In the genomic region with DNA sequence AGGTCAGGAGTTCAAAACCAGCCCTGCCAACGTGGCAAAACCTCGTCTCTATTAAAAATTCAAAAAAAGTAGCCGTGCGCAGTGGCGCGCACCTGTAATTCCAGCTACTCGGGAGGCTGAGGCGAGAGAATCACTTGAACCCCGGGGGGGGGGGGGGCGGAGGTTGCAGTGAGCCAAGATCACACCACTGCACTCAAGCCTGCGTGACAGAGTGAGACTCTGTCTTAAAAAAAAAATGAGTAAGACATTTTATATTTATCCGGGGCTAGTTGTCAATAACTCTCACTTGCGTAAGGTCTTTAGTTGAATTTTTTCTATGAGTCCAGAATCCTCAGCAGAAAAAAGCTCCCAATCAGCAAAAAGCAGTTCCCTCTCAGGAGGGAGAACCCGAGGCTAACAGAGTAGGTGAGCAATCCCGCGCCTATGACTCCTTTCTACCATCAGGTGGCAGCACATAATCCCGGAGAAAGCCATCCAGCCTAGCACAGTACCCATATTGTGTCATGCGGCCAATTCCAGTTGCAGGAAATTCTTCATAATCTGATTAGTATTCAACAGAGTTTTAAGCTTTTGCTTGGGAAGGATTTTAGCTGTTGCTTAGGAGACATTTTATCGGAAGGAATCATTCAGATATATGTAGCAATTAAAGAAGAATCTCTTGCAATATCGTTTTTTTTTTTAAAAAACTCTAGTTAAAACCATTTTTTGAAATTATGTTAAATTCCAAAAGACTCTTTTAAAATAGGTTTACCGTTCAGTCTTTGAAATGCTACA, we compare ENCODE assay signal across 9 cellular contexts. TPM values are rescaled to one million over a fixed set of nuclear protein-coding genes. Genes with fewer than 3 reads are reported as not detected.
DNase-seq lines count a peak whose midpoint lies in the region; ATAC-seq, FAIRE-seq and TF ChIP-seq lines count a peak whose summit lies in the region.
"Had no signal": no experiment of that assay in that cellular context is flagged by ENCODE, and none has a peak within 500 bp of the region (broad histone marks: within the 10 kb centered on the region; RNA-seq: fewer than 3 reads in every experiment).

No MANE protein-coding gene starts in this region.

- peak overlapping the region; percentile 2 for H3K4me2 ChIP-seq in keratinocyte (ENCODE audit: control insufficient read depth, extremely low read depth, insufficient read depth, low read depth, low read length)

- H3K9me1 ChIP-seq in keratinocyte (ENCODE audit: control insufficient read depth, extremely low read depth, insufficient read depth, low read length), result no peaks in the 10 kb centered on the region

- no peaks in the 10 kb centered on the region for H3K27me3 ChIP-seq in bronchial epithelial cell (ENCODE audit: control insufficient read depth, insufficient read depth, low read length)
- H3K27me3 ChIP-seq in keratinocyte (ENCODE audit: control insufficient read depth, extremely low read depth, insufficient read depth, low read length), result no peaks in the 10 kb centered on the region

- no peaks in the 10 kb centered on the region for H3K9me3 ChIP-seq in keratinocyte (ENCODE audit: control insufficient read depth, low read depth, low read length)

- ATAC-seq in GM18909 (IDR thresholded peaks at IDR 0.05; ENCODE audit: poor library complexity, unreplicated experiment), result peak; percentile 99
- peak; percentile 99 for ATAC-seq in HG03108 (IDR thresholded peaks at IDR 0.05; ENCODE audit: unreplicated experiment)

- no peak overlapping the region for H3K9ac ChIP-seq in keratinocyte (ENCODE audit: control insufficient read depth, extremely low read depth, insufficient read depth, low read length)

- peak; percentile 92 for TF ChIP-seq CTCF in WI38 (IDR thresholded peaks at IDR 0.05; ENCODE audit: low read depth, low read length)
- TF ChIP-seq CTCF in bronchial epithelial cell (IDR thresholded peaks at IDR 0.05; ENCODE audit: insufficient read depth, low read length, severe bottlenecking), result peak; percentile 87
- TF ChIP-seq CTCF in keratinocyte (optimal IDR thresholded peaks at IDR 0.05 in 1 of 3, IDR thresholded peaks at IDR 0.05 in 1 of 3, conservative IDR thresholded peaks at IDR 0.05 in 1 of 3; ENCODE audit: extremely low read depth in 1 of 3, insufficient read depth in 2 of 3, low read length in 3 of 3), result peak; percentile 87 to 97 (median 96)

- no peaks in the 10 kb centered on the region for H3K79me2 ChIP-seq in keratinocyte (ENCODE audit: control insufficient read depth, insufficient read depth, low read length)

- DNase-seq in Ammon's horn (ENCODE audit: low spot score) (peak; percentile 93), NCI-H2171 treated with DMSO at 0.1 percent for 48 hours (lab: John Stamatoyannopoulos, UW) (peak; percentile 83), bronchial epithelial cell (ENCODE audit: low read depth) (peak; percentile 67), keratinocyte (ENCODE audit: low read depth, low spot score) (peak; percentile 17)
- DNase-seq in stimulated activated CD4-positive, alpha-beta T cell treated with anti-CD3 and anti-CD28 coated beads, Interleukin-1b, Interleukin-23, amount 100 ng/mL, for 48 hours, result peak; percentile 57

- dilution Hi-C loops in keratinocyte (cut with MboI; ENCODE audit: extremely low pct_ligation_motif_present, low sequenced_read_pairs), result no loop called here

- FAIRE-seq in bronchial epithelial cell (lab: Jason Lieb, UNC) (peak; percentile 23), keratinocyte (lab: Jason Lieb, UNC) (peak; percentile 94)

- H3K36me3 ChIP-seq in bronchial epithelial cell (ENCODE audit: control insufficient read depth, insufficient read depth, low read length), result no peaks in the 10 kb centered on the region
- no peaks in the 10 kb centered on the region for H3K36me3 ChIP-seq in keratinocyte (ENCODE audit: control insufficient read depth in 2 of 2, extremely low read depth in 1 of 2, insufficient read depth in 2 of 2, low read length in 2 of 2)

- no peak overlapping the region for H3K27ac ChIP-seq in keratinocyte (ENCODE audit: control insufficient read depth, insufficient read depth, low read length)

- H4K20me1 ChIP-seq in keratinocyte (ENCODE audit: control insufficient read depth, extremely low read depth, insufficient read depth, low read length), result no peaks in the 10 kb centered on the region

- H3K4me1 ChIP-seq in keratinocyte (ENCODE audit: control insufficient read depth, extremely low read depth, insufficient read depth, low read length), result no peaks in the 10 kb centered on the region

- peak overlapping the region; percentile 49 for H2AFZ ChIP-seq in keratinocyte (ENCODE audit: control insufficient read depth, low read length)

- no peak overlapping the region for H3K4me3 ChIP-seq in WI38 (ENCODE audit: low read depth, low read length)
- no peak overlapping the region for H3K4me3 ChIP-seq in bronchial epithelial cell (ENCODE audit: low read depth, low read length)
- H3K4me3 ChIP-seq in keratinocyte (ENCODE audit: control insufficient read depth in 2 of 3, extremely low read depth in 1 of 3, insufficient read depth in 2 of 3, low read depth in 1 of 3, low read length in 3 of 3), result no peak overlapping the region

RNA-seq across cellular contexts. Expression of a gene that starts 11.9 kb away (rescaled TPM):
- not detected in 2 replicates for total RNA-seq in bronchial epithelial cell
- polyA plus RNA-seq in keratinocyte, result not detected in 3 replicates
- not detected for polyA plus RNA-seq in keratinocyte (2011; ENCODE audit: low read depth)
- not detected in 2 replicates for polyA plus RNA-seq in keratinocyte (2011; cell fraction: cytosol; rRNA removed)
- not detected in 2 replicates for polyA plus RNA-seq in keratinocyte (2011; cell fraction: nucleus; rRNA removed)
- not detected in 2 replicates for polyA plus RNA-seq in keratinocyte (2012; ENCODE audit: low replicate concordance)
- not detected in 3 replicates for polyA minus RNA-seq in keratinocyte
- polyA minus RNA-seq in keratinocyte (2011; cell fraction: cytosol; rRNA and poly(A)+ RNA removed), result not detected
- polyA minus RNA-seq in keratinocyte (2011; cell fraction: nucleus; rRNA and poly(A)+ RNA removed), result not detected in 2 replicates
- polyA plus RNA-seq: IgD-negative memory B cell had no signal

RNA-seq across cellular contexts. Expression of a gene that starts 14.6 kb away (rescaled TPM):
- total RNA-seq in bronchial epithelial cell, result not detected in 2 replicates
- not detected in 3 replicates for polyA plus RNA-seq in keratinocyte
- polyA plus RNA-seq in keratinocyte (2011; ENCODE audit: low read depth), result not detected
- polyA plus RNA-seq in keratinocyte (2011; cell fraction: cytosol; rRNA removed), result not detected in 2 replicates
- polyA plus RNA-seq in keratinocyte (2011; cell fraction: nucleus; rRNA removed), result not detected in 2 replicates
- polyA plus RNA-seq in keratinocyte (2012; ENCODE audit: low replicate concordance), result not detected in 2 replicates
- polyA minus RNA-seq in keratinocyte, result not detected in 3 replicates
- polyA minus RNA-seq in keratinocyte (2011; cell fraction: cytosol; rRNA and poly(A)+ RNA removed), result not detected
- not detected in 2 replicates for polyA minus RNA-seq in keratinocyte (2011; cell fraction: nucleus; rRNA and poly(A)+ RNA removed)
- polyA plus RNA-seq: IgD-negative memory B cell had no signal

RNA-seq across cellular contexts. Expression of a gene that starts 29.3 kb away (rescaled TPM):
- not detected in 2 replicates for total RNA-seq in bronchial epithelial cell
- polyA plus RNA-seq in keratinocyte, result not detected in 3 replicates
- not detected for polyA plus RNA-seq in keratinocyte (2011; ENCODE audit: low read depth)
- not detected in 2 replicates for polyA plus RNA-seq in keratinocyte (2011; cell fraction: cytosol; rRNA removed)
- not detected in 2 replicates for polyA plus RNA-seq in keratinocyte (2011; cell fraction: nucleus; rRNA removed)
- not detected in 2 replicates for polyA plus RNA-seq in keratinocyte (2012; ENCODE audit: low replicate concordance)
- not detected in 3 replicates for polyA minus RNA-seq in keratinocyte
- polyA minus RNA-seq in keratinocyte (2011; cell fraction: cytosol; rRNA and poly(A)+ RNA removed), result not detected
- polyA minus RNA-seq in keratinocyte (2011; cell fraction: nucleus; rRNA and poly(A)+ RNA removed), result not detected in 2 replicates
- polyA plus RNA-seq: IgD-negative memory B cell had no signal

RNA-seq across cellular contexts. Expression of a gene that starts 45.6 kb away (rescaled TPM):
- total RNA-seq in bronchial epithelial cell, result not detected in 2 replicates
- not detected in 3 replicates for polyA plus RNA-seq in keratinocyte
- polyA plus RNA-seq in keratinocyte (2011; ENCODE audit: low read depth), result not detected
- not detected in 2 replicates for polyA plus RNA-seq in keratinocyte (2011; cell fraction: cytosol; rRNA removed)
- polyA plus RNA-seq in keratinocyte (2011; cell fraction: nucleus; rRNA removed), result not detected in 2 replicates
- not detected in 2 replicates for polyA plus RNA-seq in keratinocyte (2012; ENCODE audit: low replicate concordance)
- polyA minus RNA-seq in keratinocyte, result not detected in 3 replicates
- polyA minus RNA-seq in keratinocyte (2011; cell fraction: cytosol; rRNA and poly(A)+ RNA removed), result not detected
- not detected in 2 replicates for polyA minus RNA-seq in keratinocyte (2011; cell fraction: nucleus; rRNA and poly(A)+ RNA removed)
- polyA plus RNA-seq: IgD-negative memory B cell had no signal

RNA-seq across cellular contexts. Expression of a gene that starts 50.9 kb away (rescaled TPM):
- not detected in 2 replicates for total RNA-seq in bronchial epithelial cell
- not detected in 3 replicates for polyA plus RNA-seq in keratinocyte
- not detected for polyA plus RNA-seq in keratinocyte (2011; ENCODE audit: low read depth)
- not detected in 2 replicates for polyA plus RNA-seq in keratinocyte (2011; cell fraction: cytosol; rRNA removed)
- not detected in 2 replicates for polyA plus RNA-seq in keratinocyte (2011; cell fraction: nucleus; rRNA removed)
- not detected in 2 replicates for polyA plus RNA-seq in keratinocyte (2012; ENCODE audit: low replicate concordance)
- polyA minus RNA-seq in keratinocyte, result not detected in 3 replicates
- polyA minus RNA-seq in keratinocyte (2011; cell fraction: cytosol; rRNA and poly(A)+ RNA removed), result not detected
- not detected in 2 replicates for polyA minus RNA-seq in keratinocyte (2011; cell fraction: nucleus; rRNA and poly(A)+ RNA removed)
- polyA plus RNA-seq: IgD-negative memory B cell had no signal

Comparison
In these comparisons a context has a peak if more than half of its experiments do, and no peak if none do; other contexts are left out.
1. DNase-seq: peak in every context shown above with its lines; median percentile 93 in Ammon's horn; 83 in NCI-H2171 treated with DMSO at 0.1 percent for 48 hours; 67 in bronchial epithelial cell; 57 in stimulated activated CD4-positive, alpha-beta T cell treated with anti-CD3 and anti-CD28 coated beads, Interleukin-1b, Interleukin-23, amount 100 ng/mL, for 48 hours; 17 in keratinocyte.